In the genomic region with DNA sequence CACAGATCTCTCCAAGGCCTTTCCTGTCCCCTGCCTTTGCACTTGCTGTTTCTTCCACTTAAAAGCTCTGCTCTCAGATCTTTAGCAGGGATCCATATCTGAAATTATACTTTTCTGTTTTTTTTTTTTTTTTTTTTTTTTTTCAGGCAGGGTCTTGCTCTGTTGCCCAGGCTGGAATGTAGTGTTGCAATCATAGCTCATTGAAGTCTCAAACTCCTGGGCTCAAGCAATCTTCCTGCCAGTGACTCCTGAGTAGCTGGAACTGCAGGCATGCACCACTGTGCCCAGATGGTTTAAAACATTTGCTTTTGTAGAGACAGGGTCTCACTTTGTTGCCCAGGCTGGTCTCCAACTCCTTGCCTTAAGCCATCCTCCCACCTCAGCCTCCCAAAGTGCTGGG, we compare ENCODE assay signal across 17 cellular contexts. TPM values are rescaled to one million over a fixed set of nuclear protein-coding genes. Genes with fewer than 3 reads are reported as not detected.
DNase-seq lines count a peak whose midpoint lies in the region; ATAC-seq and TF ChIP-seq lines count a peak whose summit lies in the region.
"Had no signal": no experiment of that assay in that cellular context is flagged by ENCODE, and none has a peak within 500 bp of the region (broad histone marks: within the 10 kb centered on the region; RNA-seq: fewer than 3 reads in every experiment).

No MANE protein-coding gene starts in this region.

- peaks cover 10% of the 10 kb centered on the region for H3K27me3 Mint-ChIP-seq in activated T-helper 2 cell treated with anti-CD3 and anti-CD28 coated beads, Interferon-gamma antibody, Interleukin-2, Interleukin-4, amounts not matched to agents 10 μg/mL and 5 μg/mL and 100 μg/mL, durations not matched to agents 14 hours and 24 hours and 36 hours (ENCODE audit: low read depth)

- no peaks in the 10 kb centered on the region for H3K9me3 ChIP-seq in GM23248 (ENCODE audit: low read depth)
- H3K9me3 ChIP-seq in SK-N-SH = no peaks in the 10 kb centered on the region
- no peaks in the 10 kb centered on the region for H3K9me3 ChIP-seq in smooth muscle cell (replicated peaks; ENCODE audit: low read depth)
- H3K9me3 ChIP-seq: ascending aorta, ovary had no signal

- no peak overlapping the region for H3K4me3 Mint-ChIP-seq in activated T-helper 2 cell treated with anti-CD3 and anti-CD28 coated beads, Interferon-gamma antibody, Interleukin-2, Interleukin-4, amounts not matched to agents 10 μg/mL and 5 μg/mL and 100 μg/mL, durations not matched to agents 14 hours and 24 hours and 36 hours (ENCODE audit: low read depth)

- H3K36me3 ChIP-seq in GM23248 (ENCODE audit: low read depth) = no peaks in the 10 kb centered on the region
- H3K36me3 ChIP-seq in SK-N-SH (replicated peaks in 1 of 2; ENCODE audit: control insufficient read depth in 1 of 2, insufficient read depth in 2 of 2, low read length in 1 of 2) = no peaks in the 10 kb centered on the region
- H3K36me3 ChIP-seq in smooth muscle cell (ENCODE audit: low read depth) = no peaks in the 10 kb centered on the region
- H3K36me3 ChIP-seq: ascending aorta, BLaER1, ovary had no signal

- peak overlapping the region; percentile 59 for H3K4me2 ChIP-seq in GM23248 (ENCODE audit: unreplicated experiment)
- peak overlapping the region; percentile 48 for H3K4me2 ChIP-seq in SK-N-SH
- H3K4me2 ChIP-seq in smooth muscle cell = peak overlapping the region; percentile 45
- H3K4me2 ChIP-seq: BLaER1 had no signal

- no peak for TF ChIP-seq EP300 in SK-N-SH (IDR thresholded peaks at IDR 0.05; ENCODE audit: borderline replicate concordance in 1 of 2, low read depth in 1 of 2, low read length in 1 of 2)

- H3K9ac ChIP-seq in GM23248 (no peak overlapping the region), SK-N-SH (no peak overlapping the region), smooth muscle cell (ENCODE audit: low read depth) (no peak overlapping the region)
- H3K9ac ChIP-seq: BLaER1 had no signal

- intact Hi-C loops in left ventricle myocardium superior (cut with micrococcal nuclease) = no loop called here
- intact Hi-C loops in activated T-helper 2 cell treated with anti-CD3 and anti-CD28 coated beads, Interferon-gamma antibody, Interleukin-2, Interleukin-4, amounts not matched to agents 10 μg/mL and 5 μg/mL and 100 μg/mL, durations not matched to agents 14 hours and 24 hours and 36 hours (cut with micrococcal nuclease) = no loop called here

- CTCF ChIA-PET in SK-N-SH (lab: Yijun Ruan, JAX) = interaction anchor here (1.0 to 7.6 kb wide), 5 partner anchors 13 to 190 kb away, joined by 3 to 38 read pairs (median 3); no protein-coding TSS in a partner anchor

- H3K27ac ChIP-seq in GM23248 (peak overlapping the region; percentile 69), SK-N-SH (ENCODE audit: low read depth in 2 of 2, low read length in 1 of 2) (peak overlapping the region in 1 of 2 experiments; percentile 70; a peak in 2 of 4 replicates), smooth muscle cell (ENCODE audit: low read depth) (peak overlapping the region; percentile 86)
- H3K27ac ChIP-seq: ascending aorta, BLaER1, HL-60, ovary had no signal

- DNase-seq in GM23248 = peak; percentile 32
- no peak for DNase-seq in SK-N-SH
- peak; percentile 50 for DNase-seq in fibroblast of villous mesenchyme (ENCODE audit: low read depth)
- DNase-seq in smooth muscle cell (lab: John Stamatoyannopoulos, UW; ENCODE audit: unreplicated experiment) = no peak
- no peak for DNase-seq in left ventricle myocardium superior
- no peak for DNase-seq in activated T-helper 2 cell treated with anti-CD3 and anti-CD28 coated beads, Interferon-gamma antibody, Interleukin-2, Interleukin-4, amounts not matched to agents 10 μg/mL and 5 μg/mL and 100 μg/mL, durations not matched to agents 14 hours and 24 hours and 36 hours (ENCODE audit: low spot score)
- DNase-seq: activated effector memory CD4-positive, alpha-beta T cell treated with Interleukin-2 at 50 U/mL for 16 hours; hypothalamus; left cardiac atrium; NCI-H1436; ovary; stimulated activated CD4-positive, alpha-beta T cell treated with anti-CD3 and anti-CD28 coated beads, Interleukin-12 subunit alpha, Interleukin-12 subunit beta, amount 100 ng/mL, for 4 hours had no signal

- in situ Hi-C loops in GM23248 (cut with MboI) = no loop called here

- no peaks in the 10 kb centered on the region for H3K79me2 ChIP-seq in GM23248 (ENCODE audit: insufficient read depth)
- no peaks in the 10 kb centered on the region for H3K79me2 ChIP-seq in SK-N-SH (ENCODE audit: insufficient read depth)
- no peaks in the 10 kb centered on the region for H3K79me2 ChIP-seq in smooth muscle cell (ENCODE audit: low read depth)

- no peak for TF ChIP-seq CTCF in SK-N-SH (IDR thresholded peaks at IDR 0.05)
- no peak for TF ChIP-seq CTCF in fibroblast of villous mesenchyme (IDR thresholded peaks at IDR 0.05; ENCODE audit: insufficient read depth, low read depth, low read length)
- no peak for TF ChIP-seq CTCF in smooth muscle cell (IDR thresholded peaks at IDR 0.05; ENCODE audit: borderline replicate concordance, insufficient read depth, poor library complexity, severe bottlenecking)

- no peaks in the 10 kb centered on the region for H3K36me3 Mint-ChIP-seq in activated T-helper 2 cell treated with anti-CD3 and anti-CD28 coated beads, Interferon-gamma antibody, Interleukin-2, Interleukin-4, amounts not matched to agents 10 μg/mL and 5 μg/mL and 100 μg/mL, durations not matched to agents 14 hours and 24 hours and 36 hours (ENCODE audit: low read depth)

- no peak for ATAC-seq in left ventricle myocardium superior
- ATAC-seq in GM21526 (IDR thresholded peaks at IDR 0.05; ENCODE audit: low FRiP score, unreplicated experiment) = no peak
- ATAC-seq in GM18498 (IDR thresholded peaks at IDR 0.05; ENCODE audit: unreplicated experiment) = no peak
- ATAC-seq: left cardiac atrium had no signal

- no peaks in the 10 kb centered on the region for H4K20me1 ChIP-seq in GM23248 (ENCODE audit: insufficient read depth)
- H4K20me1 ChIP-seq in SK-N-SH (ENCODE audit: insufficient read depth) = no peaks in the 10 kb centered on the region
- no peaks in the 10 kb centered on the region for H4K20me1 ChIP-seq in smooth muscle cell (ENCODE audit: low read depth)
- H4K20me1 ChIP-seq: BLaER1 had no signal

- no peaks in the 10 kb centered on the region for H3K9me3 Mint-ChIP-seq in activated T-helper 2 cell treated with anti-CD3 and anti-CD28 coated beads, Interferon-gamma antibody, Interleukin-2, Interleukin-4, amounts not matched to agents 10 μg/mL and 5 μg/mL and 100 μg/mL, durations not matched to agents 14 hours and 24 hours and 36 hours

- H2AFZ ChIP-seq in GM23248 (no peak overlapping the region), SK-N-SH (ENCODE audit: low read depth) (no peak overlapping the region), smooth muscle cell (ENCODE audit: low read depth) (no peak overlapping the region)

- H3K27ac Mint-ChIP-seq in activated T-helper 2 cell treated with anti-CD3 and anti-CD28 coated beads, Interferon-gamma antibody, Interleukin-2, Interleukin-4, amounts not matched to agents 10 μg/mL and 5 μg/mL and 100 μg/mL, durations not matched to agents 14 hours and 24 hours and 36 hours = no peak overlapping the region

- POLR2A ChIA-PET in SK-N-SH (lab: Yijun Ruan, JAX) = no interaction called here

- H3F3A ChIP-seq in GM23248 (ENCODE audit: insufficient read depth) = peaks cover 30% of the 10 kb centered on the region
- H3F3A ChIP-seq in SK-N-SH (replicated peaks; ENCODE audit: insufficient read depth) = peaks cover 20% of the 10 kb centered on the region
- peaks cover 25% of the 10 kb centered on the region for H3F3A ChIP-seq in smooth muscle cell (ENCODE audit: low read depth)

- TF ChIP-seq RAD21 in SK-N-SH (IDR thresholded peaks at IDR 0.05; ENCODE audit: low read length) = no peak

- peaks cover 3% of the 10 kb centered on the region for H3K4me1 Mint-ChIP-seq in activated T-helper 2 cell treated with anti-CD3 and anti-CD28 coated beads, Interferon-gamma antibody, Interleukin-2, Interleukin-4, amounts not matched to agents 10 μg/mL and 5 μg/mL and 100 μg/mL, durations not matched to agents 14 hours and 24 hours and 36 hours (ENCODE audit: low read depth)

- H3K27me3 ChIP-seq in GM23248 (replicated peaks; ENCODE audit: insufficient read depth) (no peaks in the 10 kb centered on the region), SK-N-SH (ENCODE audit: insufficient read depth) (no peaks in the 10 kb centered on the region), smooth muscle cell (ENCODE audit: low read depth) (no peaks in the 10 kb centered on the region)
- H3K27me3 ChIP-seq: ascending aorta, BLaER1, ovary had no signal

- H3K4me3 ChIP-seq in GM23248 (no peak overlapping the region), SK-N-SH (ENCODE audit: low read depth in 2 of 2, low read length in 1 of 2) (no peak overlapping the region), fibroblast of villous mesenchyme (ENCODE audit: low read depth, low read length) (no peak overlapping the region), smooth muscle cell (no peak overlapping the region)
- H3K4me3 ChIP-seq: ascending aorta, BLaER1, ovary had no signal

- H3K4me1 ChIP-seq in GM23248 (ENCODE audit: insufficient read depth) (peaks cover 20% of the 10 kb centered on the region), SK-N-SH (ENCODE audit: control insufficient read depth in 1 of 2, insufficient read depth in 2 of 2, low read depth in 1 of 2, low read length in 1 of 2) (peaks cover 6 to 29% of the 10 kb centered on the region in 2 experiments; a peak in 3 of 4 replicates), smooth muscle cell (ENCODE audit: low read depth) (peaks cover 8% of the 10 kb centered on the region)
- H3K4me1 ChIP-seq: ascending aorta had no signal

- H3K9me2 ChIP-seq in GM23248 (ENCODE audit: insufficient read depth) (no peaks in the 10 kb centered on the region), SK-N-SH (no peaks in the 10 kb centered on the region)

RNA-seq across cellular contexts. Expression of a gene that starts 5.0 kb away (rescaled TPM):
- total RNA-seq in GM23248 (2014; rRNA removed; shearing (Covaris generic)) = not detected in 2 replicates
- polyA plus RNA-seq in GM23248 (2016; fragmentation: Nextera tagmentation; extraction: Ambion mirVana) (0.29 and 0.34 TPM in 2 replicates), SK-N-SH (2012; rRNA removed) (8.5 and 13.8 TPM in 2 replicates), smooth muscle cell (144 and 249 TPM in 2 replicates)
- polyA plus RNA-seq in SK-N-SH (2012; cell fraction: cytosol; rRNA removed) = 8.0 and 9.7 TPM in 2 replicates
- polyA plus RNA-seq in SK-N-SH (2012; cell fraction: nucleus; rRNA removed) = 7.3 and 8.3 TPM in 2 replicates
- total RNA-seq in fibroblast of villous mesenchyme (5.5 and 6.0 TPM in 2 replicates), smooth muscle cell (113 and 145 TPM in 2 replicates), left ventricle myocardium superior (8.3 TPM)
- total RNA-seq in activated T-helper 2 cell treated with anti-CD3 and anti-CD28 coated beads, Interferon-gamma antibody, Interleukin-2, Interleukin-4, amounts not matched to agents 10 μg/mL and 5 μg/mL and 100 μg/mL, durations not matched to agents 14 hours and 24 hours and 36 hours = 0.55 and 0.85 TPM in 2 replicates

RNA-seq across cellular contexts. Expression of a gene that starts 29.5 kb away (rescaled TPM):
- total RNA-seq in GM23248 (2014; rRNA removed; shearing (Covaris generic)) = 0.54 TPM in 1 of 2 replicates, not detected in the other
- polyA plus RNA-seq in GM23248 (2016; fragmentation: Nextera tagmentation; extraction: Ambion mirVana) = 0.24 and 0.25 TPM in 2 replicates
- 0.02 and 0.05 TPM in 2 replicates for polyA plus RNA-seq in SK-N-SH (2012; rRNA removed)
- polyA plus RNA-seq in SK-N-SH (2012; cell fraction: cytosol; rRNA removed) = 0.03 TPM in 1 of 2 replicates, not detected in the other
- polyA plus RNA-seq in SK-N-SH (2012; cell fraction: nucleus; rRNA removed) = not detected in 2 replicates
- total RNA-seq in fibroblast of villous mesenchyme = under 0.01 TPM in 1 of 2 replicates, not detected in the other
- not detected in 2 replicates for total RNA-seq in smooth muscle cell
- 0.13 and 0.43 TPM in 2 replicates for polyA plus RNA-seq in smooth muscle cell
- total RNA-seq in left ventricle myocardium superior = not detected
- total RNA-seq in activated T-helper 2 cell treated with anti-CD3 and anti-CD28 coated beads, Interferon-gamma antibody, Interleukin-2, Interleukin-4, amounts not matched to agents 10 μg/mL and 5 μg/mL and 100 μg/mL, durations not matched to agents 14 hours and 24 hours and 36 hours = not detected in 2 replicates
- total RNA-seq: ascending aorta had no signal

Comparison
In these comparisons a context has a peak if more than half of its experiments do, and no peak if none do; other contexts are left out.
1. DNase-seq: peak in GM23248 (single experiment) and fibroblast of villous mesenchyme (single experiment); none in SK-N-SH (single experiment), smooth muscle cell (single experiment), left ventricle myocardium superior (single experiment) and activated T-helper 2 cell treated with anti-CD3 and anti-CD28 coated beads, Interferon-gamma antibody, Interleukin-2, Interleukin-4, amounts not matched to agents 10 μg/mL and 5 μg/mL and 100 μg/mL, durations not matched to agents 14 hours and 24 hours and 36 hours (single experiment).
2. RNA of a gene that starts 5.0 kb away (total RNA-seq): 113 to 145 TPM in smooth muscle cell; 8.3 TPM in left ventricle myocardium superior (single experiment), 5.5 to 6.0 TPM in fibroblast of villous mesenchyme, 0.55 to 0.85 TPM in activated T-helper 2 cell treated with anti-CD3 and anti-CD28 coated beads, Interferon-gamma antibody, Interleukin-2, Interleukin-4, amounts not matched to agents 10 μg/mL and 5 μg/mL and 100 μg/mL, durations not matched to agents 14 hours and 24 hours and 36 hours and not detected in GM23248; every median in the first group is over 10 times any median in the second.
3. Peak in every context shown above with its lines, with median percentiles within 50 percentile points of each other: H3K4me2 ChIP-seq.